Comparison of ENCODE assay signal across 17 cellular contexts in the genomic region with DNA sequence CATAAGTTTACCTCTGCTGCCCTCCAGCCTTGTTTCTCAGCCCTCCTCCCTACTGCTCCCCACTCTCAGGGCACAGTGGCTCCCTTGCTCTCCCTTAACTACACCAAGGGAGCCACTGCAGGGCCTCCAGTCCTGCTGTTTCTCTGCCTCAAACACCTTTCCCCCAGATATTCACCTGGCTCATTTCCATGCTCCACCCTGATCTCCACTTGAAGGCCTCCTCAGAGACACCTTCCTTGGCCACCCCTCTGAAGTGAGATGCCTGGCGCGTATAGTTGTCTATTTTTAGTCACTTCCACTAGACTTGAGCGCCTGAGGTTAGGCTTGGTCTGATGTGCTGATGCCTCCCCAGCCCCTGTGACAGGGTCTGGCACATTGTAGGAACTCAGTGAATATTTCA. TPM values are rescaled to one million over a fixed set of nuclear protein-coding genes. Genes with fewer than 3 reads are reported as not detected.
A peak's percentile ranks its signal among the peaks of the same experiment; 100 is the strongest.
DNase-seq lines count a peak whose midpoint lies in the region; ATAC-seq and TF ChIP-seq lines count a peak whose summit lies in the region.
"Had no signal": no experiment of that assay in that cellular context is flagged by ENCODE, and none has a peak within 500 bp of the region (broad histone marks: within the 10 kb centered on the region; RNA-seq: fewer than 3 reads in every experiment).

No MANE protein-coding gene starts in this region.

- H3K79me2 ChIP-seq in osteoblast (ENCODE audit: insufficient read depth, low read length) = no peaks in the 10 kb centered on the region

- intact Hi-C loops in Right ventricle myocardium superior (cut with DNase I) = no loop called here
- intact Hi-C loops in left ventricle myocardium inferior (cut with micrococcal nuclease) = no loop called here

- TF ChIP-seq CTCF in left ventricle myocardium inferior (IDR thresholded peaks at IDR 0.05; ENCODE audit: borderline replicate concordance) (no peak), osteoblast (IDR thresholded peaks at IDR 0.05; ENCODE audit: extremely low read depth, low read depth, low read length) (no peak)

- H3K27me3 ChIP-seq in left ventricle myocardium inferior (ENCODE audit: low read depth) (no peaks in the 10 kb centered on the region), osteoblast (ENCODE audit: insufficient read depth, low read length) (no peaks in the 10 kb centered on the region)
- H3K27me3 ChIP-seq: BE2C had no signal

- H3K27ac ChIP-seq in left ventricle myocardium inferior (replicated peaks) = peak overlapping the region; percentile 29
- H3K27ac ChIP-seq in osteoblast (ENCODE audit: low read depth, low read length) = no peak overlapping the region

- H3K4me2 ChIP-seq in osteoblast (ENCODE audit: insufficient read depth, low read length) = no peak overlapping the region
- H3K4me2 ChIP-seq: GM23338 had no signal

- ATAC-seq in Right ventricle myocardium superior (ENCODE audit: poor library complexity) (peak; percentile 94), HG02970 (IDR thresholded peaks at IDR 0.05; ENCODE audit: low FRiP score, unreplicated experiment) (no peak)
- ATAC-seq: GM23338 had no signal

- no peaks in the 10 kb centered on the region for H4K20me1 ChIP-seq in osteoblast (ENCODE audit: insufficient read depth, low read length)

- DNase-seq in NCI-H187 treated with DMSO at 0.1 percent for 48 hours (lab: John Stamatoyannopoulos, UW) = peak; percentile 66
- DNase-seq in Right ventricle myocardium superior = no peak
- DNase-seq in left ventricle myocardium inferior = no peak
- no peak for DNase-seq in osteoblast (ENCODE audit: insufficient read length, low spot score, missing footprints)
- no peak for DNase-seq in NCI-H748 (lab: John Stamatoyannopoulos, UW; ENCODE audit: unreplicated experiment)
- no peak for DNase-seq in DMS153 (lab: John Stamatoyannopoulos, UW)
- DNase-seq: ACHN; BE2C; C1 segment of cervical spinal cord; CD4-positive, CD25-positive, alpha-beta regulatory T cell; CD8-positive, alpha-beta memory T cell; COR-L47; DMS 273 treated with DMSO at 0.1 percent for 48 hours; GDM1; HCEC 1CT had no signal

- H2AFZ ChIP-seq in osteoblast (ENCODE audit: low read length) = no peak overlapping the region
- H2AFZ ChIP-seq: GM23338 had no signal

- peaks cover 10% of the 10 kb centered on the region for H3K4me1 ChIP-seq in left ventricle myocardium inferior
- peaks cover 11% of the 10 kb centered on the region for H3K4me1 ChIP-seq in osteoblast (ENCODE audit: insufficient read depth, low read length)
- H3K4me1 ChIP-seq: BE2C had no signal

- H3K36me3 ChIP-seq in left ventricle myocardium inferior = peaks cover 70% of the 10 kb centered on the region
- peaks cover 2% of the 10 kb centered on the region for H3K36me3 ChIP-seq in osteoblast (ENCODE audit: insufficient read depth, low read length)
- H3K36me3 ChIP-seq: BE2C had no signal

- no peaks in the 10 kb centered on the region for H3K9me3 ChIP-seq in left ventricle myocardium inferior (replicated peaks)
- no peaks in the 10 kb centered on the region for H3K9me3 ChIP-seq in osteoblast (ENCODE audit: low read depth, low read length)
- H3K9me3 ChIP-seq: BE2C had no signal

- H3K4me3 ChIP-seq in left ventricle myocardium inferior (no peak overlapping the region), osteoblast (ENCODE audit: insufficient read depth, low read length) (no peak overlapping the region)
- H3K4me3 ChIP-seq: GM23338 had no signal

RNA-seq across cellular contexts. Expression of a gene that starts 34.9 kb away (rescaled TPM):
- total RNA-seq in Right ventricle myocardium superior (1.3 TPM), left ventricle myocardium inferior (1.9 TPM), osteoblast (2.9 and 3.3 TPM in 2 replicates)
- total RNA-seq: CD4-positive, CD25-positive, alpha-beta regulatory T cell; CD8-positive, alpha-beta memory T cell had no signal
